Comparison of ENCODE assay signal across 8 cellular contexts in the genomic region with DNA sequence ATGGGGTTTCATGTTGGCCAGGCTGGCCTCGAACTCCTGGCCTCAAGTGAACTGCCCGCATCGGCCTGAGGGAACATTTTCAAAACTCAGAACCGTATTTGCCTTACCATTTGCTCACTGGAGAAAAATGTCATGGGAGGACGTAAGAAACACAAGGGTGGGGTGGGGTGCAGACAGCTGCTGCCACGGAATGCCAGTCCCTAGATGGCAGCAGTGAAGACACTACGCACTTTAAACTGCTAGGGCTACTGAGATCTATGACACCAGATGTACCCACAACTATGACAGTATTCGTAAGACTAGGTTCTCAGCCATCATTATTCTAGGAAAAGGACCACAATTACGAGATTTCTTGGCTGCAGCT. TPM values are rescaled to one million over a fixed set of nuclear protein-coding genes. Genes with fewer than 3 reads are reported as not detected.
DNase-seq lines count a peak whose midpoint lies in the region; ATAC-seq and TF ChIP-seq lines count a peak whose summit lies in the region.
"Not testable (repeated sequence)": the region's sequence is repeated elsewhere in the genome, so short reads cannot be mapped to it uniquely, and the experiment has no call there.

No MANE protein-coding gene starts in this region.

- H3K4me1 ChIP-seq in CD4-positive, alpha-beta memory T cell (ENCODE audit: insufficient read depth, low read length) = peaks cover 24% of the 10 kb centered on the region

- H3K9me3 ChIP-seq in CD4-positive, alpha-beta memory T cell (ENCODE audit: control insufficient read depth in 1 of 2, low read length in 2 of 2) = not testable (repeated sequence)

- peaks cover 19% of the 10 kb centered on the region for H3K36me3 ChIP-seq in CD4-positive, alpha-beta memory T cell (ENCODE audit: insufficient read depth, low read length)

- H3K27me3 ChIP-seq in CD4-positive, alpha-beta memory T cell (ENCODE audit: insufficient read depth, low read length) = not testable (repeated sequence)

- intact Hi-C loops in CD4-positive, alpha-beta memory T cell (cut with micrococcal nuclease) = loop anchor here (1.0 to 5.0 kb wide), 2 partner anchors 149 to 787 kb away; a partner anchor contains a TSS

- DNase-seq in CD4-positive, alpha-beta memory T cell = peak in 4 of 5 donors; percentile 72 to 82 (median 80)
- peak; percentile 52 for DNase-seq in Jurkat, Clone E6-1 (ENCODE audit: low read depth, low spot score)
- not testable (repeated sequence) for DNase-seq in RWPE1 (ENCODE audit: low spot score)
- peak; percentile 40 to 56 for DNase-seq in activated T-cell treated with anti-CD3 and anti-CD28 coated beads, Interleukin-2, amount 50 U/mL, for 48 hours
- peak; percentile 72 for DNase-seq in mucosa of gallbladder (ENCODE audit: low spot score)
- peak; percentile 10 to 35 for DNase-seq in stimulated activated CD8-positive, alpha-beta memory T cell treated with anti-CD3 and anti-CD28 coated beads, Interleukin-15, amount 100 ng/mL, for 4 hours (ENCODE audit: low read depth in 2 of 2)

- peak; percentile 80 for TF ChIP-seq CTCF in RWPE1 (conservative IDR thresholded peaks at IDR 0.05; ENCODE audit: low read depth)

- CTCF ChIA-PET in CD4-positive, alpha-beta memory T cell (lab: Charles Lee; ENCODE audit: partially characterized antibody) = interaction anchor here (0.8 kb wide), 1 partner anchor 71 kb away, joined by 3 read pairs; no protein-coding TSS in a partner anchor
- CTCF ChIA-PET in RWPE1 (lab: Yijun Ruan, JAX) = interaction anchor here (0.7 kb wide), 1 partner anchor 834 kb away, joined by 4 read pairs; no protein-coding TSS in a partner anchor

- H3K27ac ChIP-seq in CD4-positive, alpha-beta memory T cell (ENCODE audit: low read depth, low read length) = peak overlapping the region; percentile 99
- H3K27ac ChIP-seq in RWPE1 = peak overlapping the region; percentile 95

- H3K4me3 ChIP-seq in CD4-positive, alpha-beta memory T cell (ENCODE audit: low read length in 2 of 2) = peak overlapping the region; percentile 61 to 84
- H3K4me3 ChIP-seq in Jurkat, Clone E6-1 (ENCODE audit: low read length) = peak overlapping the region; percentile 87

- H3K4me1 Mint-ChIP-seq in CD4-positive, alpha-beta memory T cell = peaks cover 16 to 46% (median 29%) of the 10 kb centered on the region in 4 donors

- peak overlapping the region; percentile 97 to 100 (median 100) for H3K27ac Mint-ChIP-seq in CD4-positive, alpha-beta memory T cell

- POLR2A ChIA-PET in CD4-positive, alpha-beta memory T cell (lab: Charles Lee; ENCODE audit: partially characterized antibody) = interaction anchor here (0.9 to 3.4 kb wide), 7 partner anchors 73 to 501 kb away, joined by 3 to 33 read pairs (median 10); a partner anchor contains a TSS
- POLR2A ChIA-PET in RWPE1 (lab: Yijun Ruan, JAX; ENCODE audit: low non-redundant PET) = not testable (repeated sequence)

- not testable (repeated sequence) for H3K27me3 Mint-ChIP-seq in CD4-positive, alpha-beta memory T cell

- H3K36me3 Mint-ChIP-seq in CD4-positive, alpha-beta memory T cell = peaks cover 13 to 48% of the 10 kb centered on the region in 2 donors

- H3K9me3 Mint-ChIP-seq in CD4-positive, alpha-beta memory T cell = not testable (repeated sequence)

- ATAC-seq in GM21423 (IDR thresholded peaks at IDR 0.05; ENCODE audit: unreplicated experiment) = peak; percentile 26
- ATAC-seq in esophagus mucosa = peak; percentile 82

- peak overlapping the region; percentile 96 to 100 (median 100) for H3K4me3 Mint-ChIP-seq in CD4-positive, alpha-beta memory T cell

RNA-seq across cellular contexts. Expression of a gene that starts 0.7 kb away (rescaled TPM):
- total RNA-seq in CD4-positive, alpha-beta memory T cell = 10 to 100 TPM; 69.7 to 72.2 TPM
- polyA plus RNA-seq in CD4-positive, alpha-beta memory T cell = 100 to 1,000 TPM in 1 of 2 donors, 10 to 100 TPM in 1; 84.0 to 127 TPM
- polyA plus RNA-seq in Jurkat, Clone E6-1 (2012; ENCODE audit: insufficient read depth, insufficient read length) = 44.1 TPM
- 75.4 TPM for total RNA-seq in esophagus mucosa
- 124 TPM for total RNA-seq in mucosa of gallbladder

RNA-seq across cellular contexts. Expression of a gene that starts 2.0 kb away (rescaled TPM):
- 10 to 100 TPM; 25.9 to 29.6 TPM for total RNA-seq in CD4-positive, alpha-beta memory T cell
- polyA plus RNA-seq in CD4-positive, alpha-beta memory T cell = 10 to 100 TPM; 19.2 to 32.3 TPM
- polyA plus RNA-seq in Jurkat, Clone E6-1 (2012; ENCODE audit: insufficient read depth, insufficient read length) = 17.7 TPM
- total RNA-seq in esophagus mucosa = 7.8 TPM
- total RNA-seq in mucosa of gallbladder = 14.0 TPM
